Comparison of ENCODE assay signal across 8 cellular contexts in the genomic region with DNA sequence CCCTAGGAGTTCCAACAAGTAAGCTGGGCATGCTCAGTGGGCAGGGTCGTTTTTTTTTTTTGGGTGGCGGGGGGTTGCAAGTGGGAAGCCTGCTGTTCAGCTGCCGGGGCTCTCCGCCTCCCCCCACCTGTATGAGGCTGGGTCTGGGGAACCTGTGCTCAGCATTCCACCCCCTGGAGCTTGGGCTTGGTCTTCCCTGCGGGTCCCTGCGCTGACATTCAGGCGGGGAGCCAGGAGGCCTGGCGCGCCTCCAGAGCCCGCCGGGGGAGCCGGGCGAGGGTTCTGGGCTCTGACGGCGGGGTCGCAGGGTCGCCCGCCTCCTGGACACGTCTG. TPM values are rescaled to one million over a fixed set of nuclear protein-coding genes. Genes with fewer than 3 reads are reported as not detected.
DNase-seq lines count a peak whose midpoint lies in the region; ATAC-seq and TF ChIP-seq lines count a peak whose summit lies in the region.

No MANE protein-coding gene starts in this region.

- no peaks in the 10 kb centered on the region for H3K9me3 ChIP-seq in Caco-2
- H3K9me3 ChIP-seq in right lobe of liver = no peaks in the 10 kb centered on the region
- H3K9me3 ChIP-seq in transverse colon = no peaks in the 10 kb centered on the region

- H3K4me1 ChIP-seq in Caco-2 (peaks cover 33% of the 10 kb centered on the region), right lobe of liver (peaks cover 0 to 12% (median 0%) of the 10 kb centered on the region in 4 donors), transverse colon (peaks cover 0 to 47% (median 31%) of the 10 kb centered on the region in 4 donors)

- CTCF ChIA-PET in Caco-2 (lab: Charles Lee) = interaction anchor here (0.6 to 1.0 kb wide), 2 partner anchors 35 to 101 kb away, joined by 3 read pairs; no protein-coding TSS in a partner anchor

- intact Hi-C loops in Caco-2 (cut with micrococcal nuclease; ENCODE audit: unreplicated experiment) (loop anchor here (1.0 to 5.0 kb wide), 5 partner anchors 30 to 100 kb away; no protein-coding TSS in a partner anchor), right lobe of liver (cut with DNase I) (no loop called here), transverse colon (cut with DNase I; ENCODE audit: low total_unique reads) (loop anchor here (5.0 kb wide), 1 partner anchor 103 kb away; a partner anchor contains a TSS)

- H3K4me3 Mint-ChIP-seq in Caco-2 (ENCODE audit: unreplicated experiment) (peak overlapping the region; percentile 90), brain (peak overlapping the region; percentile 51 to 89 (median 79))

- no peaks in the 10 kb centered on the region for H3K9me3 Mint-ChIP-seq in Caco-2 (ENCODE audit: unreplicated experiment)
- peaks cover 0 to 3% (median 0%) of the 10 kb centered on the region in 5 experiments for H3K9me3 Mint-ChIP-seq in brain

- peak overlapping the region; percentile 83 for H3K27ac Mint-ChIP-seq in Caco-2 (ENCODE audit: unreplicated experiment)
- H3K27ac Mint-ChIP-seq in brain = peak overlapping the region in 3 of 5 experiments; percentile 56 to 95 (median 87)

- BruUV-seq in Caco-2 (replicated peaks; lab: Mats Ljungman, UMichigan) = no TSS peak

- H3K27ac ChIP-seq in right lobe of liver = peak overlapping the region; percentile 97 to 98 (median 97)
- peak overlapping the region; percentile 93 to 96 (median 96) for H3K27ac ChIP-seq in transverse colon

- 12% methylated on average over 11 of the region's 19 CpGs for WGBS in right lobe of liver (ENCODE audit: insufficient coverage, low coverage, low lambda C conversion rate, missing lambda C conversion rate)
- 7% methylated on average over 10 of the region's 19 CpGs; no CpG with 5 or more reads in 1 of the 2 donors for WGBS in transverse colon (ENCODE audit: low coverage in 1 of 2), 2 donors

- no peak for DNase-seq in Caco-2
- DNase-seq in right lobe of liver = no peak
- no peak for DNase-seq in transverse colon
- DNase-seq in stimulated activated CD4-positive, alpha-beta T cell treated with anti-CD3 and anti-CD28 coated beads, Interleukin-4, amount 100 ng/mL, for 4 hours = no peak
- DNase-seq in SIG-M5 (lab: John Stamatoyannopoulos, UW) = no peak

- ATAC-seq in HG03469 (IDR thresholded peaks at IDR 0.05; ENCODE audit: unreplicated experiment) (peak; percentile 0), right lobe of liver (no peak), HG02973 (IDR thresholded peaks at IDR 0.05; ENCODE audit: unreplicated experiment) (no peak)

- in situ Hi-C loops in transverse colon (cut with MboI; ENCODE audit: low pct_ligation_motif_present in 1 of 4, low pct_unique_long_range_greater_than_20kb in 1 of 4, low sequenced_read_pairs in 3 of 4) = loop anchor here in 2 of 4 donors (25.0 kb wide), 1 partner anchor 98 kb away; a partner anchor contains a TSS

- no peaks in the 10 kb centered on the region for H3K27me3 Mint-ChIP-seq in Caco-2 (ENCODE audit: insufficient read depth, unreplicated experiment)
- H3K27me3 Mint-ChIP-seq in brain = peaks cover 8% of the 10 kb centered on the region

- H3K36me3 ChIP-seq in Caco-2 (ENCODE audit: control insufficient read depth, insufficient read depth, low read length) = no peaks in the 10 kb centered on the region
- H3K36me3 ChIP-seq in right lobe of liver = no peaks in the 10 kb centered on the region
- H3K36me3 ChIP-seq in transverse colon = no peaks in the 10 kb centered on the region

- peak overlapping the region; percentile 48 for H3K4me3 ChIP-seq in Caco-2 (ENCODE audit: low read depth, low read length)
- peak overlapping the region; percentile 62 to 82 (median 78) for H3K4me3 ChIP-seq in right lobe of liver
- H3K4me3 ChIP-seq in transverse colon = peak overlapping the region; percentile 45 to 79 (median 54)

- no peak for TF ChIP-seq CTCF in Caco-2 (IDR thresholded peaks at IDR 0.05; ENCODE audit: insufficient read depth in 1 of 2, low read depth in 1 of 2, low read length in 1 of 2, severe bottlenecking in 1 of 2, unreplicated experiment in 1 of 2)
- TF ChIP-seq CTCF in brain (conservative IDR thresholded peaks at IDR 0.05) = no peak
- no peak for TF ChIP-seq CTCF in right lobe of liver (IDR thresholded peaks at IDR 0.05)
- TF ChIP-seq CTCF in transverse colon (IDR thresholded peaks at IDR 0.05) = no peak

- H3K4me1 Mint-ChIP-seq in Caco-2 (ENCODE audit: low read depth, unreplicated experiment) = peaks cover 17% of the 10 kb centered on the region
- H3K4me1 Mint-ChIP-seq in brain = peaks cover 43% of the 10 kb centered on the region

- POLR2A ChIA-PET in Caco-2 (lab: Charles Lee) = interaction anchor here (0.6 to 1.4 kb wide), 2 partner anchors 11 to 30 kb away, joined by 3 to 7 read pairs; no protein-coding TSS in a partner anchor

- TF ChIP-seq POLR2A in right lobe of liver (IDR thresholded peaks at IDR 0.05) (no peak), transverse colon (IDR thresholded peaks at IDR 0.05) (no peak)

- no peaks in the 10 kb centered on the region for H3K27me3 ChIP-seq in Caco-2 (replicated peaks; ENCODE audit: control insufficient read depth, insufficient read depth, low read length)
- no peaks in the 10 kb centered on the region for H3K27me3 ChIP-seq in right lobe of liver
- no peaks in the 10 kb centered on the region for H3K27me3 ChIP-seq in transverse colon

- TF ChIP-seq EP300 in transverse colon (IDR thresholded peaks at IDR 0.05; ENCODE audit: low read depth) = no peak

- H3K36me3 Mint-ChIP-seq in Caco-2 (ENCODE audit: insufficient read depth, unreplicated experiment) (peaks cover 12% of the 10 kb centered on the region), brain (no peaks in the 10 kb centered on the region)

RNA-seq across cellular contexts. Expression of a gene that starts 0.8 kb away (rescaled TPM):
- total RNA-seq in Caco-2 (2022) (56.8 and 58.3 TPM in 2 replicates), right lobe of liver (1 to 10 TPM; 3.2 to 8.8 (median 4.8) TPM), transverse colon (100 to 1,000 TPM in 2 of 4 donors, 10 to 100 TPM in 2; 65.5 to 161 (median 98.6) TPM)
- 24.4 TPM for polyA plus RNA-seq in brain (ENCODE audit: insufficient read depth, low read depth, low replicate concordance)

Comparison
In these comparisons a context has a peak if more than half of its experiments do, and no peak if none do; other contexts are left out.
1. intact Hi-C loops: an anchor here in Caco-2 (1.0 to 5.0 kb wide) and transverse colon (5.0 kb wide); none called in right lobe of liver.